ENCODE assay signal across 2 cellular contexts in the genomic region with DNA sequence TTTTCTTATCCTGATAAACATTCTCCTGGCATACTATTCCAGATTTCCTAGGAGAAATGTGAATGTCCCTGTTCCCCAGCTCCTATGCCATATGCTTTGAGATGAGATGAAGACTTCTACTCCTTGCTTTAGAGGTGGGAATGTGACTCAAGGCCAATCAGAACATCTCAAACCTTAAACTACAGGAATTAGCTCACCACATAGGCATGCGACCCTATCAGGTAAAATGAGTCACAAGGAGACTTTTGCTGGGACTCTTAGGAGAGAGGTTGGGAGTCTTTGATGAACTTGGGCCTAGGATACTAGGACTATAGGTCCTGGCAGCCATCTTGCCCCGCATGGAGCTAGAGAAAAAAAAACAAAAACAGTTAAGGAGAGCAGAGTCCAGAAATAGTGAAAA.
TF ChIP-seq lines count a peak whose summit lies in the region.

No MANE protein-coding gene starts in this region.

TF ChIP-seq in HCT116, 20 proteins besides CTCF, POLR2A, EP300 and RAD21:
- TF ChIP-seq EZH2 (IDR thresholded peaks at IDR 0.05), result no peak
- TF ChIP-seq FOSL1 (IDR thresholded peaks at IDR 0.05; ENCODE audit: low read depth), result peak; percentile 18; the same call in 1 of the 2 replicates

TF ChIP-seq in endothelial cell of umbilical vein, 7 proteins besides CTCF, POLR2A, EP300 and RAD21:
- TF ChIP-seq EZH2 (IDR thresholded peaks at IDR 0.05; ENCODE audit: borderline replicate concordance, low read depth, low read length, severe bottlenecking) (no peak), FOS (IDR thresholded peaks at IDR 0.05; ENCODE audit: borderline replicate concordance, insufficient read depth, low read length) (no peak), JUN (IDR thresholded peaks at IDR 0.05; ENCODE audit: borderline replicate concordance, insufficient read depth, insufficient read length, low read depth) (no peak), GATA2 (IDR thresholded peaks at IDR 0.05; ENCODE audit: insufficient read depth, insufficient read length, low read depth, low read length) (no peak), MAX (IDR thresholded peaks at IDR 0.05; ENCODE audit: insufficient read depth, insufficient read length) (no peak), POLR2AphosphoS5 (IDR thresholded peaks at IDR 0.05; ENCODE audit: insufficient read depth, low read depth, low read length) (no peak), MYC (IDR thresholded peaks at IDR 0.05; ENCODE audit: low read depth, low read length) (no peak)
